Comparison of ENCODE assay signal across 11 cellular contexts in genomic region chr1:63320024-63320799, GRCh38. TPM values are rescaled to one million over a fixed set of nuclear protein-coding genes. Genes with fewer than 3 reads are reported as not detected.
DNase-seq lines count a peak whose midpoint lies in the region; ATAC-seq and TF ChIP-seq lines count a peak whose summit lies in the region.
"Had no signal": no experiment of that assay in that cellular context is flagged by ENCODE, and none has a peak within 500 bp of the region (broad histone marks: within the 10 kb centered on the region; RNA-seq: fewer than 3 reads in every experiment).

No MANE protein-coding gene starts in this region.

- H3K27me3 Mint-ChIP-seq in CD14-positive monocyte (ENCODE audit: low read depth in 3 of 3): peaks cover 81 to 98% (median 85%) of the 10 kb centered on the region in 3 donors
- peaks cover 68% of the 10 kb centered on the region for H3K27me3 Mint-ChIP-seq in activated naive CD8-positive, alpha-beta T cell treated with anti-CD3 and anti-CD28 coated beads, Interleukin-2, amount 10 ng/mL, durations not matched to agents 7 days and 5 days

- H3K27ac Mint-ChIP-seq in CD14-positive monocyte: no peak overlapping the region
- H3K27ac Mint-ChIP-seq in activated naive CD8-positive, alpha-beta T cell treated with anti-CD3 and anti-CD28 coated beads, Interleukin-2, amount 10 ng/mL, durations not matched to agents 7 days and 5 days: peak overlapping the region; percentile 38

- peaks cover 60% of the 10 kb centered on the region for H3K4me1 Mint-ChIP-seq in CD14-positive monocyte
- peaks cover 36% of the 10 kb centered on the region for H3K4me1 Mint-ChIP-seq in activated naive CD8-positive, alpha-beta T cell treated with anti-CD3 and anti-CD28 coated beads, Interleukin-2, amount 10 ng/mL, durations not matched to agents 7 days and 5 days

- no peak for TF ChIP-seq POLR2A in gastroesophageal sphincter (IDR thresholded peaks at IDR 0.05)

- no peak overlapping the region for H3K4me2 ChIP-seq in PC-9

- H4K20me1 ChIP-seq in PC-9 (ENCODE audit: insufficient read depth): no peaks in the 10 kb centered on the region

- intact Hi-C loops in CD14-positive monocyte (cut with micrococcal nuclease) (no loop called here), PC-9 (cut with micrococcal nuclease; ENCODE audit: unreplicated experiment) (no loop called here)

- TF ChIP-seq CTCF in CD14-positive monocyte (IDR thresholded peaks at IDR 0.05): no peak
- no peak for TF ChIP-seq CTCF in gastroesophageal sphincter (IDR thresholded peaks at IDR 0.05)
- no peak for TF ChIP-seq CTCF in PC-9 (conservative IDR thresholded peaks at IDR 0.05)

- peaks cover 69% of the 10 kb centered on the region for H3K27me3 ChIP-seq in HUES48 (ENCODE audit: control insufficient read depth, insufficient read depth, low read length)
- peaks cover 100% of the 10 kb centered on the region for H3K27me3 ChIP-seq in gastroesophageal sphincter
- peaks cover 8% of the 10 kb centered on the region; the same call in 1 of the 2 replicates for H3K27me3 ChIP-seq in PC-9 (ENCODE audit: insufficient read depth, low read depth)

- H3K27ac ChIP-seq in HUES48 (ENCODE audit: low read depth, low read length): no peak overlapping the region
- H3K27ac ChIP-seq in mesodermal cell (ENCODE audit: low read depth, low read length, severe bottlenecking): no peak overlapping the region
- H3K27ac ChIP-seq in gastroesophageal sphincter: peak overlapping the region in 1 of 4 donors; percentile 57
- no peak overlapping the region for H3K27ac ChIP-seq in PC-9
- H3K27ac ChIP-seq: stomach had no signal

- peaks cover 39% of the 10 kb centered on the region for H3K4me1 ChIP-seq in HUES48 (ENCODE audit: control insufficient read depth, insufficient read depth, low read length)
- H3K4me1 ChIP-seq in mesodermal cell (ENCODE audit: control insufficient read depth, insufficient read depth, low read length, poor library complexity, severe bottlenecking): no peaks in the 10 kb centered on the region
- H3K4me1 ChIP-seq in gastroesophageal sphincter: peaks cover 0 to 72% (median 15%) of the 10 kb centered on the region in 3 donors
- H3K4me1 ChIP-seq in PC-9 (replicated peaks; ENCODE audit: insufficient read depth): peaks cover 6% of the 10 kb centered on the region

- H3K4me3 Mint-ChIP-seq in CD14-positive monocyte: peak overlapping the region; percentile 52 to 95
- peak overlapping the region; percentile 44 for H3K4me3 Mint-ChIP-seq in activated naive CD8-positive, alpha-beta T cell treated with anti-CD3 and anti-CD28 coated beads, Interleukin-2, amount 10 ng/mL, durations not matched to agents 7 days and 5 days

- peaks cover 12 to 69% (median 49%) of the 10 kb centered on the region in 7 donors for H3K9me3 Mint-ChIP-seq in CD14-positive monocyte
- H3K9me3 Mint-ChIP-seq in activated naive CD8-positive, alpha-beta T cell treated with anti-CD3 and anti-CD28 coated beads, Interleukin-2, amount 10 ng/mL, durations not matched to agents 7 days and 5 days: peaks cover 7% of the 10 kb centered on the region

- H3F3A ChIP-seq in PC-9 (ENCODE audit: insufficient read depth, low read depth): no peaks in the 10 kb centered on the region

- POLR2A ChIA-PET in activated naive CD8-positive, alpha-beta T cell treated with anti-CD3 and anti-CD28 coated beads, Interleukin-2, amount 10 ng/mL, durations not matched to agents 7 days and 5 days (lab: Charles Lee): interaction anchor here (1.0 kb wide), 1 partner anchor 11 kb away, joined by 3 read pairs; no protein-coding TSS in a partner anchor
- POLR2A ChIA-PET in PC-9 (lab: Charles Lee; ENCODE audit: unreplicated experiment): no interaction called here

- H3K79me2 ChIP-seq in PC-9 (ENCODE audit: low read depth): no peaks in the 10 kb centered on the region

- CTCF ChIA-PET in PC-9 (lab: Charles Lee): interaction anchor here (0.6 kb wide), 1 partner anchor 344 kb away, joined by 3 read pairs; no protein-coding TSS in a partner anchor

- TF ChIP-seq EP300 in gastroesophageal sphincter (IDR thresholded peaks at IDR 0.05): no peak

- H3K4me3 ChIP-seq in HUES48 (ENCODE audit: low read depth, low read length) (peak overlapping the region; percentile 81), mesodermal cell (ENCODE audit: extremely low read depth, insufficient read depth, low read length, poor library complexity, severe bottlenecking) (peak overlapping the region; percentile 8), gastroesophageal sphincter (peak overlapping the region in 1 of 2 donors; percentile 61), PC-9 (no peak overlapping the region)

- peaks cover 22 to 46% of the 10 kb centered on the region in 2 donors for H3K36me3 Mint-ChIP-seq in CD14-positive monocyte
- H3K36me3 Mint-ChIP-seq in activated naive CD8-positive, alpha-beta T cell treated with anti-CD3 and anti-CD28 coated beads, Interleukin-2, amount 10 ng/mL, durations not matched to agents 7 days and 5 days: peaks cover 11% of the 10 kb centered on the region

- no TSS peak for BruUV-seq in PC-9 (replicated peaks; lab: Mats Ljungman, UMichigan)

- H3K9ac ChIP-seq in HUES48 (ENCODE audit: low read depth, low read length): peak overlapping the region; percentile 32

- H3K9me2 ChIP-seq in PC-9 (ENCODE audit: insufficient read depth): no peaks in the 10 kb centered on the region

- H3K9me3 ChIP-seq in HUES48 (ENCODE audit: control insufficient read depth, insufficient read depth, low read length): no peaks in the 10 kb centered on the region
- H3K9me3 ChIP-seq in mesodermal cell (ENCODE audit: control insufficient read depth, low read length): no peaks in the 10 kb centered on the region
- H3K9me3 ChIP-seq in gastroesophageal sphincter: peaks cover 0 to 13% (median 0%) of the 10 kb centered on the region in 3 donors
- no peaks in the 10 kb centered on the region for H3K9me3 ChIP-seq in PC-9 (ENCODE audit: insufficient read depth, low read depth)
- H3K9me3 ChIP-seq: heart right ventricle had no signal

- no peak for ATAC-seq in activated naive CD8-positive, alpha-beta T cell treated with anti-CD3 and anti-CD28 coated beads, Interleukin-2, amount 10 ng/mL, durations not matched to agents 7 days and 5 days (ENCODE audit: low read depth)
- no peak for ATAC-seq in gastroesophageal sphincter
- no peak for ATAC-seq in GM18502 (IDR thresholded peaks at IDR 0.05; ENCODE audit: poor library complexity, unreplicated experiment)
- ATAC-seq: heart right ventricle had no signal

- no peak for DNase-seq in CD14-positive monocyte (ENCODE audit: low spot score)
- DNase-seq in activated naive CD8-positive, alpha-beta T cell treated with anti-CD3 and anti-CD28 coated beads, Interleukin-2, amount 10 ng/mL, durations not matched to agents 7 days and 5 days: peak; percentile 45
- no peak for DNase-seq in NCI-H1105 treated with DMSO at 0.1 percent for 48 hours (lab: John Stamatoyannopoulos, UW)
- no peak for DNase-seq in PC-9
- DNase-seq: heart right ventricle, NCI-H1694 treated with DMSO at 0.1 percent for 48 hours, stomach had no signal

- 1 to 3% methylated on average over 39 to 41 of the region's 49 CpGs for WGBS in mesodermal cell (ENCODE audit: insufficient coverage in 2 of 2), 2 experiments
- 2 to 15% methylated on average over 12 to 24 of the region's 49 CpGs for WGBS in gastroesophageal sphincter (ENCODE audit: low coverage in 1 of 2), 2 donors

- no peak overlapping the region for H2AFZ ChIP-seq in PC-9

- no peaks in the 10 kb centered on the region for H3K36me3 ChIP-seq in HUES48 (ENCODE audit: control insufficient read depth, insufficient read depth, low read length)
- no peaks in the 10 kb centered on the region for H3K36me3 ChIP-seq in mesodermal cell (ENCODE audit: control insufficient read depth, insufficient read depth, low read length)
- H3K36me3 ChIP-seq in gastroesophageal sphincter: no peaks in the 10 kb centered on the region
- H3K36me3 ChIP-seq in PC-9 (ENCODE audit: low read depth): no peaks in the 10 kb centered on the region
- H3K36me3 ChIP-seq: stomach had no signal

RNA-seq across cellular contexts. Expression of gene FOXD3, which starts 2.2 kb away (rescaled TPM):
- polyA plus RNA-seq in CD14-positive monocyte: not detected
- total RNA-seq in activated naive CD8-positive, alpha-beta T cell treated with anti-CD3 and anti-CD28 coated beads, Interleukin-2, amount 10 ng/mL, durations not matched to agents 7 days and 5 days: not detected
- 3.0 TPM for polyA plus RNA-seq in mesodermal cell (2013, experiment 1 of 2)
- polyA plus RNA-seq in mesodermal cell (2013, experiment 2 of 2): 3.7 TPM
- total RNA-seq in gastroesophageal sphincter (1 to 10 TPM; 2.2 to 4.7 (median 2.5) TPM), PC-9 (2021) (not detected in 2 replicates)

RNA-seq across cellular contexts. Expression of gene ALG6, which starts 47.2 kb away (rescaled TPM):
- polyA plus RNA-seq in CD14-positive monocyte: 10 to 100 TPM; 20.2 to 24.7 TPM
- 10 to 100 TPM; 23.0 to 25.7 TPM for total RNA-seq in activated naive CD8-positive, alpha-beta T cell treated with anti-CD3 and anti-CD28 coated beads, Interleukin-2, amount 10 ng/mL, durations not matched to agents 7 days and 5 days
- polyA plus RNA-seq in mesodermal cell (2013, experiment 1 of 2): 9.3 TPM
- polyA plus RNA-seq in mesodermal cell (2013, experiment 2 of 2): 11.6 TPM
- total RNA-seq in gastroesophageal sphincter: 1 to 10 TPM; 4.6 to 9.0 (median 5.7) TPM
- total RNA-seq in PC-9 (2021): 11.2 and 14.7 TPM in 2 replicates
